8 cellular contexts compared by ENCODE assay signal in the genomic region with DNA sequence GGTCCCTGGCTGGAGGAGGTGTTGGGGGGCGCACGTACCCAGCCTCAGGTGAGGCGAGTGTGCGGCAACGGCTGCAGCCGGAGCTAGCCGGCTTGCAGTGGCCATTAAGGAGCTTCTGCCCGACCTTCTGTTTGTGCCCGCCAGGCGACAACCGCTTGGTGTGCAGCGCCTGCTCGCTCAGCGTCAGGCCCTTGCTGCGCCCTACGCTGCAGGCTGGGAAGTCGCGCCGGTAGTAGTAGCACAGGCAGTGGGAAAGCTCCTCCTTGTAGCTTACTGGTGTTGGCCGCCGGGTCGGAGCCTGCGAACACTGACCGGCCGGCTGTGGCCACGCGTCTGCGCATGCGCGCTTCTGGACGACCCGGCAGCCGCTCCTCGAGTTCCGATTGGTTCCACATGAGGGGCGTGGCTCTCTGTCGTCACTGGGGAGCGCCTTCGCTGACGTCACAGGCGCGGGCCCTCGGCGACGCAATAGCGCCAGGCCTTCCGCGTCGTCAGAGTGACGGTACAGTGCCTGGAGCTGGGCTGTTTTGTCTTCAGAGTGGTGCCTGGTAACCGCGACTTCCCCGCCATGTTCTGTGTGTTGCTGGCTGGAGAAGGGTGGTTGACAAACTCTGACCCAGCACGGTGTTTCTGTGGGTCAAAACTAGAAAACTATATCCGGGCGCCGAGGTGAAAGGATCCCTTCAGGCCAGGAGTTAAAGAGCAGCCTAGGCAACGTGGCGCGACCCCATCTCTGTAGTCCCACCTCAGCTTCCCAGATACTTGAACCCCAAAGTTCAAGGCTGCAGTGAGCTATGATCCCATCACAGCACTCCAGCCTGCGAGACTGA.
DNase-seq lines count a peak whose midpoint lies in the region; ATAC-seq, FAIRE-seq and TF ChIP-seq lines count a peak whose summit lies in the region.

No MANE protein-coding gene starts in this region.

- H3K9me3 ChIP-seq in kidney (ENCODE audit: control insufficient read depth in 1 of 2, low read length in 2 of 2) = no peaks in the 10 kb centered on the region

- ATAC-seq in GM19023 (IDR thresholded peaks at IDR 0.05; ENCODE audit: unreplicated experiment) (peak; percentile 94), HG03280 (IDR thresholded peaks at IDR 0.05; ENCODE audit: unreplicated experiment) (peak; percentile 91)
- peak; percentile 96 to 97 for ATAC-seq in activated CD4-positive, CD25-positive, alpha-beta regulatory T cell treated with anti-CD3 and anti-CD28 coated beads, Interleukin-2, amount 50 U/mL, for 24 hours

- intact Hi-C loops in kidney (cut with DNase I) = no loop called here

- H3K4me3 ChIP-seq in AG10803 (ENCODE audit: low read length) = peak overlapping the region; percentile 94
- peak overlapping the region; percentile 73 to 89 for H3K4me3 ChIP-seq in kidney (ENCODE audit: low read length in 2 of 2)

- H3K27ac ChIP-seq in kidney (ENCODE audit: low read depth in 2 of 2, low read length in 2 of 2) = peak overlapping the region; percentile 93 to 95

- no peaks in the 10 kb centered on the region for H3K36me3 ChIP-seq in kidney (ENCODE audit: control insufficient read depth in 1 of 2, insufficient read depth in 2 of 2, low read length in 2 of 2)

- DNase-seq in AG10803 (ENCODE audit: low read depth) = peak; percentile 97
- peak; percentile 93 for DNase-seq in NCI-H345 treated with DMSO at 0.1 percent for 48 hours (lab: John Stamatoyannopoulos, UW; ENCODE audit: unreplicated experiment)
- DNase-seq in cerebellar nuclear complex (lab: John Stamatoyannopoulos, UW) = peak; percentile 74 to 86
- peak; percentile 99 for DNase-seq in kidney
- DNase-seq in stimulated activated CD4-positive, alpha-beta T cell treated with anti-CD3 and anti-CD28 coated beads, Interleukin-15, amount 100 ng/mL, for 24 hours = peak; percentile 99

- peaks cover 0 to 5% of the 10 kb centered on the region in 2 donors for H3K4me1 ChIP-seq in kidney (ENCODE audit: control insufficient read depth in 1 of 2, insufficient read depth in 1 of 2, low read depth in 1 of 2, low read length in 2 of 2)

- peak; percentile 74 for FAIRE-seq in kidney (lab: Jason Lieb, UNC)

- TF ChIP-seq CTCF in AG10803 (conservative IDR thresholded peaks at IDR 0.05; ENCODE audit: low read length) (peak; percentile 44), kidney (IDR thresholded peaks at IDR 0.05; ENCODE audit: borderline replicate concordance, extremely low read depth, insufficient read depth) (peak; percentile 21)

- peak overlapping the region; percentile 94 to 95 for H3K9ac ChIP-seq in kidney (ENCODE audit: low read length in 2 of 2)

Comparison
In these comparisons a context has a peak if more than half of its experiments do, and no peak if none do; other contexts are left out.
1. Peak in every context shown above with its lines: DNase-seq, ATAC-seq, H3K4me3 ChIP-seq and H3K27ac ChIP-seq.